Comparison of ENCODE assay signal across 18 cellular contexts in genomic region chr9:126309427-126310179, GRCh38.
"Had no signal": no experiment of that assay in that cellular context is flagged by ENCODE, and none has a peak within 500 bp of the region (broad histone marks: within the 10 kb centered on the region; RNA-seq: fewer than 3 reads in every experiment).

No MANE protein-coding gene starts in this region.

- H3K27ac Mint-ChIP-seq: activated naive CD4-positive, alpha-beta T cell treated with anti-CD3 and anti-CD28 coated beads for 36 hours; activated naive CD8-positive, alpha-beta T cell treated with anti-CD3 and anti-CD28 coated beads, Interleukin-2, amount 50 U/mL, for 24 hours; activated T-helper 17 cell treated with anti-CD3 and anti-CD28 coated beads, Interleukin-2, amount 50 U/mL, for 72 hours; WTC11 had no signal

- H3K27me3 ChIP-seq: gastrocnemius medialis, heart left ventricle, right atrium auricular region, tibial nerve had no signal

- H3K9me3 Mint-ChIP-seq: activated naive CD4-positive, alpha-beta T cell treated with anti-CD3 and anti-CD28 coated beads for 36 hours; activated naive CD8-positive, alpha-beta T cell treated with anti-CD3 and anti-CD28 coated beads, Interleukin-2, amount 50 U/mL, for 24 hours; activated T-helper 17 cell treated with anti-CD3 and anti-CD28 coated beads, Interleukin-2, amount 50 U/mL, for 72 hours; naive thymus-derived CD8-positive, alpha-beta T cell had no signal

- H3K4me1 Mint-ChIP-seq: activated naive CD8-positive, alpha-beta T cell treated with anti-CD3 and anti-CD28 coated beads, Interleukin-2, amount 50 U/mL, for 24 hours; activated T-helper 17 cell treated with anti-CD3 and anti-CD28 coated beads, Interleukin-2, amount 50 U/mL, for 72 hours had no signal

- DNase-seq: activated CD4-positive, alpha-beta T cell treated with anti-CD3 and anti-CD28 coated beads for 48 hours; activated naive CD4-positive, alpha-beta T cell treated with anti-CD3 and anti-CD28 coated beads for 36 hours; activated naive CD8-positive, alpha-beta T cell treated with anti-CD3 and anti-CD28 coated beads, Interleukin-2, amount 50 U/mL, for 24 hours; aorta; erythroblast; gastrocnemius medialis; heart left ventricle; left colon; mammary epithelial cell; mucosa of descending colon; naive thymus-derived CD8-positive, alpha-beta T cell; stimulated activated CD4-positive, alpha-beta T cell treated with anti-CD3 and anti-CD28 coated beads, Interleukin-2, amount 100 ng/mL, for 48 hours; stimulated activated naive CD4-positive, alpha-beta T cell; SW 1271 had no signal

- H3K36me3 Mint-ChIP-seq: naive thymus-derived CD8-positive, alpha-beta T cell; WTC11 had no signal

- H3K27me3 Mint-ChIP-seq: activated naive CD8-positive, alpha-beta T cell treated with anti-CD3 and anti-CD28 coated beads, Interleukin-2, amount 50 U/mL, for 24 hours; activated T-helper 17 cell treated with anti-CD3 and anti-CD28 coated beads, Interleukin-2, amount 50 U/mL, for 72 hours had no signal

- H3K9me3 ChIP-seq: gastrocnemius medialis, heart left ventricle, mucosa of descending colon, right atrium auricular region, tibial nerve had no signal

- H3K27ac ChIP-seq: gastrocnemius medialis, heart left ventricle, right atrium auricular region, tibial nerve had no signal

- H3K4me1 ChIP-seq: gastrocnemius medialis, heart left ventricle, right atrium auricular region had no signal

- H3K36me3 ChIP-seq: gastrocnemius medialis, heart left ventricle, right atrium auricular region, tibial nerve had no signal

- ATAC-seq: activated naive CD8-positive, alpha-beta T cell treated with anti-CD3 and anti-CD28 coated beads, Interleukin-2, amount 50 U/mL, for 24 hours; activated T-helper 17 cell treated with anti-CD3 and anti-CD28 coated beads, Interleukin-2, amount 50 U/mL, for 72 hours; gastrocnemius medialis; heart left ventricle; left colon; mucosa of descending colon; naive thymus-derived CD8-positive, alpha-beta T cell; WTC11 had no signal

- H3K4me3 Mint-ChIP-seq: activated naive CD4-positive, alpha-beta T cell treated with anti-CD3 and anti-CD28 coated beads for 36 hours; activated naive CD8-positive, alpha-beta T cell treated with anti-CD3 and anti-CD28 coated beads, Interleukin-2, amount 50 U/mL, for 24 hours; activated T-helper 17 cell treated with anti-CD3 and anti-CD28 coated beads, Interleukin-2, amount 50 U/mL, for 72 hours; naive thymus-derived CD8-positive, alpha-beta T cell; WTC11 had no signal

- H3K4me3 ChIP-seq: gastrocnemius medialis, heart left ventricle, mucosa of descending colon, right atrium auricular region, tibial nerve had no signal
